Comparison of ENCODE assay signal across 8 cellular contexts in the genomic region with DNA sequence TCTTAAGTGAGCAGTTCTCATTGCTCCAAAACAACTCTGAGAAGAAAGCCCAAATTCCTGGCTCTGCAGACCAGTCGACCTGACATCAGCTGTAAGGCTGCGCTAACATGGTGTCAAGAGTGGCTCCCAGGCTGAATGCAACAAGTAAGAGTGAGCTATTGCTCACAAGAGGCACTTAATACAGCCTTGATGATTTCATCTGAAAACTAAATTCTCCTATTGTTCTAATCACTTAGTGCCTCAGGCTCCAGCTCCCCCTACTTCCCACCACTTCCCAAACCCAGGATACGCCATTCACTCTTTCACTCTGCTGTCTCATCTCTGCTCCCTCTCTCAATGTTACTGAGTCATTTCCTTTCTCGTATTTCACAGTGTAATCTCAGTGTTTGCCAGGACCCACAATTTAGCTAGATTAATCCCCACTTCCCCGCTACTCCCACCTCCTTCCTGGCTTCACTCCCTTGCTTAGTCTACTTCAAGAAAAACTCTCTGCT.
DNase-seq lines count a peak whose midpoint lies in the region; ATAC-seq and TF ChIP-seq lines count a peak whose summit lies in the region.

No MANE protein-coding gene starts in this region.

- H2BK120ac ChIP-seq in H9 (ENCODE audit: low read depth, low read length, poor library complexity, severe bottlenecking), result no peak overlapping the region

- no peak overlapping the region for H3K4me2 ChIP-seq in H9 (ENCODE audit: insufficient read depth, insufficient read length, low read length)

- no peak for ATAC-seq in HG02571 (IDR thresholded peaks at IDR 0.05; ENCODE audit: unreplicated experiment)

- H3K23me2 ChIP-seq in H9 (ENCODE audit: insufficient read length, low read depth, low read length, poor library complexity, severe bottlenecking), result no peaks in the 10 kb centered on the region

- H3K4me3 ChIP-seq in mucosa of rectum (ENCODE audit: low read length in 2 of 2), result no peak overlapping the region

- H3K9me3 ChIP-seq in H9 (ENCODE audit: control insufficient read depth, low read depth, low read length), result no peaks in the 10 kb centered on the region
- no peaks in the 10 kb centered on the region for H3K9me3 ChIP-seq in mucosa of rectum (ENCODE audit: control insufficient read depth in 2 of 2, low read length in 2 of 2)

- H2AFZ ChIP-seq in H9 (ENCODE audit: low read length), result no peak overlapping the region

- TF ChIP-seq CTCF in H9 (conservative IDR thresholded peaks at IDR 0.05), result no peak

- peaks cover 46 to 62% of the 10 kb centered on the region in 2 experiments for H3K4me1 Mint-ChIP-seq in H9

- H3K79me1 ChIP-seq in H9 (ENCODE audit: insufficient read depth, low read depth, low read length, poor library complexity, severe bottlenecking), result no peaks in the 10 kb centered on the region

- H3K4ac ChIP-seq in H9 (ENCODE audit: low read depth, low read length), result no peak overlapping the region

- peaks cover 17% of the 10 kb centered on the region for H3K4me1 ChIP-seq in H9 (ENCODE audit: insufficient read depth, low read length)
- peaks cover 0 to 6% of the 10 kb centered on the region in 2 donors for H3K4me1 ChIP-seq in mucosa of rectum (ENCODE audit: control insufficient read depth in 2 of 2, insufficient read depth in 2 of 2, low read length in 2 of 2)

- H3K27ac Mint-ChIP-seq in H9, result peak overlapping the region; percentile 31 to 69 (median 51)

- H4K8ac ChIP-seq in H9 (replicated peaks; ENCODE audit: insufficient read length, low read depth, low read length), result no peak overlapping the region

- H2AK5ac ChIP-seq in H9 (ENCODE audit: insufficient read length, low read length), result no peak overlapping the region

- peak; percentile 52 for DNase-seq in DMS153 (lab: John Stamatoyannopoulos, UW)
- peak; percentile 62 for DNase-seq in H9
- DNase-seq in NCI-H460 (ENCODE audit: extremely low read depth, low read depth), result peak; percentile 96
- DNase-seq in dermis microvascular lymphatic vessel endothelial cell (ENCODE audit: low read depth in 2 of 2), result peak; percentile 83 to 98
- no peak for DNase-seq in GM19240 (ENCODE audit: insufficient read length, low spot score)
- DNase-seq in activated CD4-positive, alpha-beta T cell treated with anti-CD3 and anti-CD28 coated beads for 1 hour, result no peak

- H3K4me3 Mint-ChIP-seq in H9, result peak overlapping the region in 1 of 2 experiments; percentile 13; a peak in 2 of 5 replicates

- peak overlapping the region; percentile 2 for H3K27ac ChIP-seq in H9 (ENCODE audit: insufficient read length, low read depth, low read length)
- peak overlapping the region; percentile 55 to 67 for H3K27ac ChIP-seq in mucosa of rectum (ENCODE audit: low read depth in 2 of 2, low read length in 2 of 2)

- no CpG with 5 or more reads among the region's 5 CpGs for WGBS in H9 (ENCODE audit: extremely low coverage, insufficient read length, low lambda C conversion rate)

- H4K91ac ChIP-seq in H9 (ENCODE audit: insufficient read length, low read depth, low read length), result no peak overlapping the region

- no peaks in the 10 kb centered on the region for H3K9me3 Mint-ChIP-seq in H9

- no peak overlapping the region for H2BK20ac ChIP-seq in H9 (ENCODE audit: low read depth, low read length, poor library complexity, severe bottlenecking)

- no peaks in the 10 kb centered on the region for H3K36me3 ChIP-seq in mucosa of rectum (ENCODE audit: control insufficient read depth in 2 of 2, insufficient read depth in 2 of 2, low read length in 2 of 2)

- no peak overlapping the region for H3K23ac ChIP-seq in H9 (ENCODE audit: insufficient read length, low read depth, low read length)

- H3K9ac ChIP-seq in H9 (ENCODE audit: extremely low read depth, insufficient read length, low read length) (no peak overlapping the region), mucosa of rectum (ENCODE audit: low read depth in 1 of 2, low read length in 2 of 2) (no peak overlapping the region)

- H3K56ac ChIP-seq in H9 (ENCODE audit: insufficient read length, low read depth, low read length), result no peak overlapping the region

- H2BK15ac ChIP-seq in H9 (ENCODE audit: low read depth, low read length), result no peak overlapping the region

- peaks cover 3% of the 10 kb centered on the region; the same call in 1 of the 2 replicates for H3K79me2 ChIP-seq in H9 (ENCODE audit: insufficient read depth, low read length)

- H2BK12ac ChIP-seq in H9 (ENCODE audit: insufficient read length, low read depth, low read length), result no peak overlapping the region

- H3K36me3 Mint-ChIP-seq in H9 (ENCODE audit: insufficient read depth in 1 of 3, low read depth in 3 of 3), result peaks cover 8 to 13% (median 11%) of the 10 kb centered on the region in 3 experiments

- no peaks in the 10 kb centered on the region for H4K20me1 ChIP-seq in H9 (ENCODE audit: control insufficient read depth, insufficient read depth, insufficient read length)

- H2BK5ac ChIP-seq in H9 (ENCODE audit: insufficient read length, low read length), result no peak overlapping the region

- H3K27me3 Mint-ChIP-seq in H9 (ENCODE audit: low read depth), result peaks cover 9% of the 10 kb centered on the region

- H3K18ac ChIP-seq in H9 (ENCODE audit: insufficient read length, low read depth, low read length), result no peak overlapping the region

- H3K27me3 ChIP-seq in H9 (ENCODE audit: insufficient read depth, low read length) (no peaks in the 10 kb centered on the region; the same call in 1 of the 2 replicates), mucosa of rectum (ENCODE audit: control insufficient read depth in 2 of 2, insufficient read depth in 2 of 2, low read length in 2 of 2) (no peaks in the 10 kb centered on the region)

- H3K14ac ChIP-seq in H9 (ENCODE audit: insufficient read depth, low read length), result no peak overlapping the region

- no peak overlapping the region for H4K5ac ChIP-seq in H9 (ENCODE audit: insufficient read length, low read depth, low read length)

- H3T11ph ChIP-seq in H9 (ENCODE audit: low read length), result no peak overlapping the region

Comparison
In these comparisons a context has a peak if more than half of its experiments do, and no peak if none do; other contexts are left out.
1. DNase-seq: peak in DMS153 (single experiment), H9 (single experiment), NCI-H460 (single experiment) and dermis microvascular lymphatic vessel endothelial cell (2 of 2); none in GM19240 (single experiment) and activated CD4-positive, alpha-beta T cell treated with anti-CD3 and anti-CD28 coated beads for 1 hour (single experiment).